6 cellular contexts compared by ENCODE assay signal in genomic region chr3:17302170-17302569, GRCh38.
"Had no signal": no experiment of that assay in that cellular context is flagged by ENCODE, and none has a peak within 500 bp of the region (broad histone marks: within the 10 kb centered on the region; RNA-seq: fewer than 3 reads in every experiment).

No MANE protein-coding gene starts in this region.

- H3K4me3 ChIP-seq: K562 had no signal

- H3K27ac ChIP-seq: HL-60 had no signal

- DNase-seq: KBM-7, KG1 had no signal

- H3K27ac Mint-ChIP-seq: IgD-negative memory B cell had no signal

- H3K9me3 Mint-ChIP-seq: IgD-negative memory B cell had no signal

- H3K27me3 Mint-ChIP-seq: IgD-negative memory B cell had no signal

- ATAC-seq: K562 had no signal

- H3K4me3 Mint-ChIP-seq: IgD-negative memory B cell had no signal

- FAIRE-seq: HTR-8/SVneo, K562 had no signal
